Comparison of ENCODE assay signal across 23 cellular contexts in the genomic region with DNA sequence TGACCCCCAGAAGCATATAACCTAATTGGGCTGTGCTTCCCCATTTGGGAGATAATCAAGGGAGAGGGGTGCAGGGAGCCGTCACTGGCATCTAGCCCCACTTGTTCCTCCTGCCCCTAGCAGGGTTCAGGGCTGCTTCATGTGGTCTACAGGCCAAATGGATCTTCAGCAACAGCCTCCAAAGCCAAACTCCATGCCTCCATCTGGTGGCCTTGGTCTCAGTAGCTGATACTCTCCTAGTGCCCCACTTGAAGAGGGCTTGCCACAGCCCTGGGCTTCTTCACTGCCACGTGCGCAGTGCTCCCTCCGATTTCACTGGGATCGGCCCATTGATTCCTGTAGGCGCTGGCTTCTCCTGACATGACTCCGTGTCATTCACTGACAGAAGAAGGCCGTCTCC.
"Had no signal": no experiment of that assay in that cellular context is flagged by ENCODE, and none has a peak within 500 bp of the region (broad histone marks: within the 10 kb centered on the region; RNA-seq: fewer than 3 reads in every experiment).

No MANE protein-coding gene starts in this region.

- H3K36me3 Mint-ChIP-seq: stimulated activated memory B cell treated with anti-CD40 and anti-IgM and Interleukin-4, amounts not matched to agents 10 μg/mL and 1 μg/mL and 100 μg/mL, for 72 hours had no signal

- H3K9me3 ChIP-seq: body of pancreas, mucosa of descending colon, pancreas, tibial nerve, uterus had no signal

- DNase-seq: activated CD4-positive, alpha-beta memory T cell treated with anti-CD3 and anti-CD28 coated beads, Interleukin-2, amount 10 ng/mL, durations not matched to agents 7 days and 5 days; activated CD4-positive, alpha-beta T cell treated with anti-CD3 and anti-CD28 coated beads for 36 hours; activated effector memory CD4-positive, alpha-beta T cell treated with Interleukin-2 at 50 U/mL for 16 hours; activated T-cell treated with anti-CD3 and anti-CD28 coated beads, Interleukin-2, amount 50 U/mL, for 24 hours; body of pancreas; effector CD4-positive, alpha-beta T cell; foreskin fibroblast; hypothalamus; kidney; left ventricle myocardium inferior; mucosa of descending colon; naive thymus-derived CD4-positive, alpha-beta T cell; pancreas; stimulated activated CD4-positive, alpha-beta T cell treated with anti-CD3 and anti-CD28 coated beads, Interleukin-12 subunit alpha, Interleukin-12 subunit beta, amount 100 ng/mL, for 4 hours; T-helper 9 cell; uterus had no signal

- H3K4me3 ChIP-seq: body of pancreas, coronary artery, left ventricle myocardium inferior, mucosa of descending colon, pancreas, tibial nerve, uterus had no signal

- H3K27me3 ChIP-seq: body of pancreas, pancreas, tibial nerve, uterus had no signal

- H3K4me3 Mint-ChIP-seq: activated CD4-positive, alpha-beta memory T cell treated with anti-CD3 and anti-CD28 coated beads, Interleukin-2, amount 10 ng/mL, durations not matched to agents 7 days and 5 days; activated CD4-positive, alpha-beta T cell treated with anti-CD3 and anti-CD28 coated beads for 36 hours; activated naive CD4-positive, alpha-beta T cell treated with anti-CD3 and anti-CD28 coated beads, Interleukin-2, amount 50 U/mL, for 24 hours; activated T-cell treated with anti-CD3 and anti-CD28 coated beads, Interleukin-2, amount 50 U/mL, for 24 hours; central memory CD8-positive, alpha-beta T cell; memory B cell; naive thymus-derived CD4-positive, alpha-beta T cell; stimulated activated memory B cell treated with anti-CD40 and anti-IgM and Interleukin-4, amounts not matched to agents 10 μg/mL and 1 μg/mL and 100 μg/mL, for 72 hours had no signal

- H3K27ac Mint-ChIP-seq: activated CD4-positive, alpha-beta memory T cell treated with anti-CD3 and anti-CD28 coated beads, Interleukin-2, amount 10 ng/mL, durations not matched to agents 7 days and 5 days; activated CD4-positive, alpha-beta T cell treated with anti-CD3 and anti-CD28 coated beads for 36 hours; activated naive CD4-positive, alpha-beta T cell treated with anti-CD3 and anti-CD28 coated beads, Interleukin-2, amount 50 U/mL, for 24 hours; activated T-cell treated with anti-CD3 and anti-CD28 coated beads, Interleukin-2, amount 50 U/mL, for 24 hours; memory B cell; stimulated activated memory B cell treated with anti-CD40 and anti-IgM and Interleukin-4, amounts not matched to agents 10 μg/mL and 1 μg/mL and 100 μg/mL, for 72 hours had no signal

- H3K27ac ChIP-seq: body of pancreas, coronary artery, left ventricle myocardium inferior, pancreas, tibial nerve, uterus, VCaP had no signal

- H3K4me1 Mint-ChIP-seq: activated CD4-positive, alpha-beta memory T cell treated with anti-CD3 and anti-CD28 coated beads, Interleukin-2, amount 10 ng/mL, durations not matched to agents 7 days and 5 days; activated CD4-positive, alpha-beta T cell treated with anti-CD3 and anti-CD28 coated beads for 36 hours; activated naive CD4-positive, alpha-beta T cell treated with anti-CD3 and anti-CD28 coated beads, Interleukin-2, amount 50 U/mL, for 24 hours; central memory CD8-positive, alpha-beta T cell; memory B cell; naive thymus-derived CD4-positive, alpha-beta T cell; stimulated activated memory B cell treated with anti-CD40 and anti-IgM and Interleukin-4, amounts not matched to agents 10 μg/mL and 1 μg/mL and 100 μg/mL, for 72 hours had no signal

- H3K4me1 ChIP-seq: body of pancreas, left ventricle myocardium inferior, pancreas, tibial nerve, uterus had no signal

- H3K36me3 ChIP-seq: left ventricle myocardium inferior, pancreas, uterus had no signal

- H3K27me3 Mint-ChIP-seq: activated CD4-positive, alpha-beta memory T cell treated with anti-CD3 and anti-CD28 coated beads, Interleukin-2, amount 10 ng/mL, durations not matched to agents 7 days and 5 days; activated CD4-positive, alpha-beta T cell treated with anti-CD3 and anti-CD28 coated beads for 36 hours; activated naive CD4-positive, alpha-beta T cell treated with anti-CD3 and anti-CD28 coated beads, Interleukin-2, amount 50 U/mL, for 24 hours; activated T-cell treated with anti-CD3 and anti-CD28 coated beads, Interleukin-2, amount 50 U/mL, for 24 hours; central memory CD8-positive, alpha-beta T cell; stimulated activated memory B cell treated with anti-CD40 and anti-IgM and Interleukin-4, amounts not matched to agents 10 μg/mL and 1 μg/mL and 100 μg/mL, for 72 hours had no signal

- ATAC-seq: activated CD4-positive, alpha-beta T cell treated with anti-CD3 and anti-CD28 coated beads for 36 hours; body of pancreas; mucosa of descending colon; naive thymus-derived CD4-positive, alpha-beta T cell; pancreas; stimulated activated memory B cell treated with anti-CD40 and anti-IgM and Interleukin-4, amounts not matched to agents 10 μg/mL and 1 μg/mL and 100 μg/mL, for 72 hours had no signal

- H3K9me3 Mint-ChIP-seq: activated CD4-positive, alpha-beta memory T cell treated with anti-CD3 and anti-CD28 coated beads, Interleukin-2, amount 10 ng/mL, durations not matched to agents 7 days and 5 days; activated naive CD4-positive, alpha-beta T cell treated with anti-CD3 and anti-CD28 coated beads, Interleukin-2, amount 50 U/mL, for 24 hours; central memory CD8-positive, alpha-beta T cell; stimulated activated memory B cell treated with anti-CD40 and anti-IgM and Interleukin-4, amounts not matched to agents 10 μg/mL and 1 μg/mL and 100 μg/mL, for 72 hours had no signal
